ENCODE assay signal across 8 cellular contexts in genomic region chr1:61076728-61077675, GRCh38. TPM values are rescaled to one million over a fixed set of nuclear protein-coding genes. Genes with fewer than 3 reads are reported as not detected.
A peak's percentile ranks its signal among the peaks of the same experiment; 100 is the strongest.
DNase-seq lines count a peak whose midpoint lies in the region; ATAC-seq lines count a peak whose summit lies in the region.

No MANE protein-coding gene starts in this region.

- peaks cover 48% of the 10 kb centered on the region for H4K20me1 ChIP-seq in BLaER1

- peak overlapping the region; percentile 61 for H3K4me3 ChIP-seq in BLaER1
- peak overlapping the region; percentile 69 to 85 for H3K4me3 ChIP-seq in mesenchymal stem cell (ENCODE audit: insufficient read depth in 1 of 2, low read depth in 1 of 2, low read length in 2 of 2)

- peak overlapping the region; percentile 60 for H2AFZ ChIP-seq in mesenchymal stem cell (ENCODE audit: low read depth, low read length)

- peaks cover 76% of the 10 kb centered on the region for H3K27me3 ChIP-seq in BLaER1
- H3K27me3 ChIP-seq in mesenchymal stem cell (ENCODE audit: control insufficient read depth in 1 of 2, insufficient read depth in 1 of 2, low read length in 2 of 2): no peaks in the 10 kb centered on the region

- H3K9ac ChIP-seq in BLaER1: peak overlapping the region; percentile 9
- peak overlapping the region; percentile 96 for H3K9ac ChIP-seq in mesenchymal stem cell (ENCODE audit: low read length)

- peaks cover 37 to 42% of the 10 kb centered on the region in 2 donors for H3K4me1 Mint-ChIP-seq in effector memory CD8-positive, alpha-beta T cell (ENCODE audit: low read depth in 2 of 2)

- H2BK5ac ChIP-seq in mesenchymal stem cell (ENCODE audit: low read depth, low read length, poor library complexity, severe bottlenecking): peak overlapping the region; percentile 93

- 1% methylated on average over 41 of the region's 49 CpGs for WGBS in mesenchymal stem cell

- no peaks in the 10 kb centered on the region for H3K9me3 Mint-ChIP-seq in effector memory CD8-positive, alpha-beta T cell

- peak; percentile 96 for DNase-seq in NCI-H774 (lab: John Stamatoyannopoulos, UW)
- DNase-seq in activated CD8-positive, alpha-beta memory T cell treated with anti-CD3 and anti-CD28 coated beads for 24 hours: peak; percentile 87
- peak; percentile 74 to 81 (median 76) for DNase-seq in effector memory CD8-positive, alpha-beta T cell
- peak; percentile 95 for DNase-seq in mesenchymal stem cell
- peak; percentile 65 for DNase-seq in stimulated activated CD8-positive, alpha-beta memory T cell treated with anti-CD3 and anti-CD28 coated beads, Interleukin-12 subunit alpha, Interleukin-12 subunit beta, amount 100 ng/mL, for 4 hours (ENCODE audit: low read depth)

- peak overlapping the region; percentile 96 for H4K8ac ChIP-seq in mesenchymal stem cell (ENCODE audit: low read length)

- H3K27ac Mint-ChIP-seq in effector memory CD8-positive, alpha-beta T cell: peak overlapping the region; percentile 96 to 97

- ATAC-seq in GM19463 (IDR thresholded peaks at IDR 0.05; ENCODE audit: unreplicated experiment): peak; percentile 78
- peak; percentile 39 for ATAC-seq in HG03575 (IDR thresholded peaks at IDR 0.05; ENCODE audit: extremely low read depth, insufficient number of reproducible peaks, low FRiP score, unreplicated experiment)
- peak; percentile 65 for ATAC-seq in effector memory CD8-positive, alpha-beta T cell (replicated peaks)

- no peak overlapping the region for H4K91ac ChIP-seq in mesenchymal stem cell (ENCODE audit: low read length)

- H2BK120ac ChIP-seq in mesenchymal stem cell (ENCODE audit: low read depth, low read length): peak overlapping the region; percentile 44

- peaks cover 17% of the 10 kb centered on the region for H3K36me3 Mint-ChIP-seq in effector memory CD8-positive, alpha-beta T cell (ENCODE audit: insufficient read depth)

- no peak overlapping the region for H3K14ac ChIP-seq in mesenchymal stem cell (ENCODE audit: low read length in 2 of 2)

- H3K18ac ChIP-seq in mesenchymal stem cell (ENCODE audit: low read depth in 1 of 2, low read length in 2 of 2): peak overlapping the region in 1 of 2 experiments; percentile 92

- no peaks in the 10 kb centered on the region for H3K79me1 ChIP-seq in mesenchymal stem cell (replicated peaks; ENCODE audit: low read length, poor library complexity, severe bottlenecking)

- H3K9me3 ChIP-seq in BLaER1: no peaks in the 10 kb centered on the region
- no peaks in the 10 kb centered on the region for H3K9me3 ChIP-seq in mesenchymal stem cell (ENCODE audit: control insufficient read depth, low read length)

- H3K4me1 ChIP-seq in BLaER1: peaks cover 21% of the 10 kb centered on the region; the same call in 1 of the 2 replicates
- no peaks in the 10 kb centered on the region for H3K4me1 ChIP-seq in mesenchymal stem cell (ENCODE audit: control insufficient read depth, insufficient read depth, low read depth, low read length)

- no peak overlapping the region for H3K23ac ChIP-seq in mesenchymal stem cell (ENCODE audit: low read length in 2 of 2)

- no peak overlapping the region for H3K27ac ChIP-seq in BLaER1
- peak overlapping the region; percentile 97 for H3K27ac ChIP-seq in mesenchymal stem cell (ENCODE audit: low read length, poor library complexity, severe bottlenecking)

- no peak overlapping the region for H2BK15ac ChIP-seq in mesenchymal stem cell (ENCODE audit: low read depth, poor library complexity, severe bottlenecking)

- H2AK5ac ChIP-seq in mesenchymal stem cell (ENCODE audit: low read length, severe bottlenecking): no peak overlapping the region

- peak overlapping the region; percentile 93 to 98 for H3K4me3 Mint-ChIP-seq in effector memory CD8-positive, alpha-beta T cell

- H3K36me3 ChIP-seq in BLaER1: no peaks in the 10 kb centered on the region
- no peaks in the 10 kb centered on the region for H3K36me3 ChIP-seq in mesenchymal stem cell (ENCODE audit: control insufficient read depth in 1 of 2, insufficient read depth in 2 of 2, low read depth in 1 of 2, low read length in 2 of 2)

- H3K4me2 ChIP-seq in BLaER1 (peak overlapping the region; percentile 67), mesenchymal stem cell (ENCODE audit: low read length, poor library complexity, severe bottlenecking) (peak overlapping the region; percentile 76)

- H3K27me3 Mint-ChIP-seq in effector memory CD8-positive, alpha-beta T cell: no peaks in the 10 kb centered on the region

- no peak overlapping the region for H2BK12ac ChIP-seq in mesenchymal stem cell (ENCODE audit: low read length in 2 of 2)

- peak overlapping the region in 1 of 2 experiments; percentile 75 for H3K4ac ChIP-seq in mesenchymal stem cell (ENCODE audit: low read depth in 1 of 2, low read length in 2 of 2)

RNA-seq across cellular contexts. Expression of gene NFIA, which starts 5.4 kb away (rescaled TPM):
- 5.0 TPM for polyA plus RNA-seq in mesenchymal stem cell (2013, experiment 1 of 2)
- 4.9 TPM for polyA plus RNA-seq in mesenchymal stem cell (2013, experiment 2 of 2)
